Comparison of ENCODE assay signal across 10 cellular contexts in the genomic region with DNA sequence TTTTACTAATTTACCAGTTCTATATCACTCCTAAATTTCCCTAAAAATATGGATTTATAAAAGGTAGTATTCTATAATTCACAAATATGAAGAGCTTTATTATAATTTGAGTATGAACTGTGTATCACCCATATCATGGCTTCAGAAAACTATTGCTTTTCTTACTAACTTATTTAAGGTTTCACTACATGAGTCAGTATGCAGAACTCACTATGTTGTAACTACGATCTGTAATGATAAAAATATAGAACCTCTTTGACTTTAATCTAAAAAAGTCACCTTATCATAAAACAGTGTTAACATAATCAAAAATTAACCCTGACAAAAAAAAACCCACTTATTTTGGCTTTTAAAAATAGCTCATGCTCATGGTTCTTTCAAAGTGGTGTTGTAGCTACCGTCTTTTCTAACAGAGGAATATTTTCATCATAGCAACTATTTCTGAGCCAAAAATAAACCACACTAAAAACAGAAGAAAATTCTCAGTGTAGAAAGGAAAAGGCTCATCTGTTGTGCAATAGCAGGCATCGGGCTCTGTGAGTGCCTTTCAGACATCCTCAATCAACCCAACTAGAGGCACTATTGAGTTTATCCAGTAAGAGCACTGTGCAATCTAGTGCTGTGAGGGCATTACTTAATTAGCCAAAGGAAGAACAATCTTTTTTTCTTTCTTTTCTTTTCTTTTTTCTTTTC. TPM values are rescaled to one million over a fixed set of nuclear protein-coding genes. Genes with fewer than 3 reads are reported as not detected.
DNase-seq lines count a peak whose midpoint lies in the region; ATAC-seq and TF ChIP-seq lines count a peak whose summit lies in the region.
"Had no signal": no experiment of that assay in that cellular context is flagged by ENCODE, and none has a peak within 500 bp of the region (broad histone marks: within the 10 kb centered on the region; RNA-seq: fewer than 3 reads in every experiment).

No MANE protein-coding gene starts in this region.

- no peaks in the 10 kb centered on the region for H3K9me3 Mint-ChIP-seq in effector memory CD8-positive, alpha-beta T cell
- H3K9me3 Mint-ChIP-seq in endothelial cell (ENCODE audit: unreplicated experiment) = no peaks in the 10 kb centered on the region
- no peaks in the 10 kb centered on the region for H3K9me3 Mint-ChIP-seq in CD8-positive, alpha-beta T cell

- H3K27ac ChIP-seq in CD8-positive, alpha-beta T cell (ENCODE audit: low read depth, low read length) = no peak overlapping the region

- peak; percentile 18 for DNase-seq in activated CD4-positive, alpha-beta T cell treated with anti-CD3 and anti-CD28 coated beads for 48 hours
- no peak for DNase-seq in activated CD4-positive, alpha-beta T cell treated with anti-CD3 and anti-CD28 coated beads for 4 hours
- DNase-seq in NB4 (ENCODE audit: low read depth) (peak; percentile 91), sciatic nerve (ENCODE audit: low spot score) (no peak), endothelial cell (ENCODE audit: low spot score) (no peak)
- DNase-seq in effector memory CD8-positive, alpha-beta T cell = no peak
- no peak for DNase-seq in CD8-positive, alpha-beta T cell
- DNase-seq: CD4-positive, alpha-beta memory T cell; stimulated activated CD4-positive, alpha-beta T cell treated with anti-CD3 and anti-CD28 coated beads, Interleukin-4, amount 100 ng/mL, for 1 hour had no signal

- peaks cover 1 to 13% of the 10 kb centered on the region in 2 donors for H3K4me1 Mint-ChIP-seq in effector memory CD8-positive, alpha-beta T cell (ENCODE audit: low read depth in 2 of 2)
- H3K4me1 Mint-ChIP-seq in endothelial cell (ENCODE audit: unreplicated experiment) = no peaks in the 10 kb centered on the region
- peaks cover 6% of the 10 kb centered on the region for H3K4me1 Mint-ChIP-seq in CD8-positive, alpha-beta T cell (ENCODE audit: low read depth)

- intact Hi-C loops in sciatic nerve (cut with DNase I) = no loop called here
- intact Hi-C loops in CD8-positive, alpha-beta T cell (cut with DNase I, micrococcal nuclease) = no loop called here

- no peaks in the 10 kb centered on the region for H3K27me3 ChIP-seq in CD8-positive, alpha-beta T cell (ENCODE audit: insufficient read depth, low read length)

- H3K27ac Mint-ChIP-seq in effector memory CD8-positive, alpha-beta T cell = peak overlapping the region in 1 of 2 donors; percentile 26
- H3K27ac Mint-ChIP-seq in endothelial cell (ENCODE audit: unreplicated experiment) = no peak overlapping the region
- H3K27ac Mint-ChIP-seq in CD8-positive, alpha-beta T cell = no peak overlapping the region

- ATAC-seq in effector memory CD8-positive, alpha-beta T cell (replicated peaks) = peak; percentile 62
- ATAC-seq in sciatic nerve (peak; percentile 83), GM21723 (IDR thresholded peaks at IDR 0.05; ENCODE audit: unreplicated experiment) (no peak)
- ATAC-seq in CD8-positive, alpha-beta T cell = no peak

- H3K4me3 ChIP-seq in NB4 (ENCODE audit: low read depth, low read length) = peak overlapping the region; percentile 17
- no peak overlapping the region for H3K4me3 ChIP-seq in CD8-positive, alpha-beta T cell (ENCODE audit: low read depth, low read length)

- no peaks in the 10 kb centered on the region for H3K9me3 ChIP-seq in CD8-positive, alpha-beta T cell (ENCODE audit: low read length)

- H3K4me3 Mint-ChIP-seq in effector memory CD8-positive, alpha-beta T cell = no peak overlapping the region
- no peak overlapping the region for H3K4me3 Mint-ChIP-seq in endothelial cell (ENCODE audit: unreplicated experiment)
- no peak overlapping the region for H3K4me3 Mint-ChIP-seq in CD8-positive, alpha-beta T cell
- H3K4me3 Mint-ChIP-seq: CD4-positive, alpha-beta memory T cell had no signal

- POLR2A ChIA-PET in CD8-positive, alpha-beta T cell (lab: Charles Lee) = interaction anchor here (1.0 kb wide), 1 partner anchor 99 kb away, joined by 3 read pairs; the partner anchor contains the start of gene PYCARD

- H3K36me3 ChIP-seq in CD8-positive, alpha-beta T cell (ENCODE audit: insufficient read depth, low read length) = no peaks in the 10 kb centered on the region

- H3K27me3 Mint-ChIP-seq in effector memory CD8-positive, alpha-beta T cell = peaks cover 0 to 10% of the 10 kb centered on the region in 2 donors
- H3K27me3 Mint-ChIP-seq in endothelial cell (ENCODE audit: unreplicated experiment) = no peaks in the 10 kb centered on the region
- no peaks in the 10 kb centered on the region for H3K27me3 Mint-ChIP-seq in CD8-positive, alpha-beta T cell (ENCODE audit: low read depth)

- no peak for TF ChIP-seq POLR2A in NB4 (IDR thresholded peaks at IDR 0.05; ENCODE audit: extremely low read depth, insufficient read length)

- no peaks in the 10 kb centered on the region for H3K4me1 ChIP-seq in CD8-positive, alpha-beta T cell (ENCODE audit: insufficient read depth, low read length)

- TF ChIP-seq CTCF in NB4 (IDR thresholded peaks at IDR 0.05; ENCODE audit: low read depth, low read length) (no peak), endothelial cell (IDR thresholded peaks at IDR 0.05; ENCODE audit: unreplicated experiment) (no peak)
- no peak for TF ChIP-seq CTCF in CD8-positive, alpha-beta T cell (IDR thresholded peaks at IDR 0.05)

- peaks cover 8% of the 10 kb centered on the region for H3K36me3 Mint-ChIP-seq in effector memory CD8-positive, alpha-beta T cell (ENCODE audit: insufficient read depth)
- H3K36me3 Mint-ChIP-seq in endothelial cell (ENCODE audit: low read depth, unreplicated experiment) = no peaks in the 10 kb centered on the region
- H3K36me3 Mint-ChIP-seq in CD8-positive, alpha-beta T cell = no peaks in the 10 kb centered on the region
- H3K36me3 Mint-ChIP-seq: CD4-positive, alpha-beta memory T cell had no signal

- CTCF ChIA-PET in CD8-positive, alpha-beta T cell (lab: Charles Lee) = interaction anchor here (1.6 kb wide), 1 partner anchor 81 kb away, joined by 3 read pairs; no protein-coding TSS in a partner anchor

RNA-seq across cellular contexts. Expression of gene ITGAM, which starts 42.1 kb away (rescaled TPM):
- total RNA-seq in sciatic nerve (26.2 TPM), endothelial cell (ENCODE audit: unreplicated experiment) (0.74 TPM)
- total RNA-seq in CD8-positive, alpha-beta T cell = 1 to 10 TPM; 5.4 to 5.8 TPM

RNA-seq across cellular contexts. Expression of gene ITGAX, which starts 53.1 kb away (rescaled TPM):
- total RNA-seq in sciatic nerve (41.1 TPM), endothelial cell (ENCODE audit: unreplicated experiment) (not detected)
- 1 to 10 TPM; 1.7 to 2.3 TPM for total RNA-seq in CD8-positive, alpha-beta T cell

Comparison
In these comparisons a context has a peak if more than half of its experiments do, and no peak if none do; other contexts are left out.
1. DNase-seq: peak in activated CD4-positive, alpha-beta T cell treated with anti-CD3 and anti-CD28 coated beads for 48 hours (single experiment) and NB4 (single experiment); none in activated CD4-positive, alpha-beta T cell treated with anti-CD3 and anti-CD28 coated beads for 4 hours (0 of 2), effector memory CD8-positive, alpha-beta T cell (0 of 3), sciatic nerve (single experiment), endothelial cell (single experiment) and CD8-positive, alpha-beta T cell (0 of 7).
2. ATAC-seq: peak in effector memory CD8-positive, alpha-beta T cell (single experiment) and sciatic nerve (single experiment); none in CD8-positive, alpha-beta T cell (single experiment) and GM21723 (single experiment).
3. RNA of gene ITGAX, which starts 53.1 kb away (total RNA-seq): 41.1 TPM in sciatic nerve (single experiment); 1.7 to 2.3 TPM in CD8-positive, alpha-beta T cell and not detected in endothelial cell (single experiment); every median in the first group is over 10 times any median in the second.